ENCODE assay signal across 10 cellular contexts in genomic region chr1:29415156-29415830, GRCh38.
DNase-seq lines count a peak whose midpoint lies in the region; ATAC-seq, FAIRE-seq and TF ChIP-seq lines count a peak whose summit lies in the region.
"Had no signal": no experiment of that assay in that cellular context is flagged by ENCODE, and none has a peak within 500 bp of the region (broad histone marks: within the 10 kb centered on the region; RNA-seq: fewer than 3 reads in every experiment).

No MANE protein-coding gene starts in this region.

- H2AFZ ChIP-seq in GM12878 (ENCODE audit: control insufficient read depth, low read depth, low read length): no peak overlapping the region

- no peaks in the 10 kb centered on the region for H3K9me3 ChIP-seq in GM12878 (replicated peaks; ENCODE audit: control insufficient read depth, insufficient read depth, low read length)
- H3K9me3 ChIP-seq: Peyer's patch, transverse colon had no signal

- no peaks in the 10 kb centered on the region for H3K36me3 ChIP-seq in GM12878 (ENCODE audit: control insufficient read depth in 2 of 2, insufficient read depth in 2 of 2, low read length in 1 of 2)
- H3K36me3 ChIP-seq: Peyer's patch, transverse colon had no signal

- WGBS in GM12878 (ENCODE audit: insufficient coverage, insufficient replicate concordance, low lambda C conversion rate, missing lambda C conversion rate): 1% methylated on average over 9 of the region's 9 CpGs

- in situ Hi-C loops in GM12878 (cut with MboI): no loop called here

- H3K27ac Mint-ChIP-seq in effector memory CD8-positive, alpha-beta T cell: no peak overlapping the region

- H3K27ac ChIP-seq in GM12878 (ENCODE audit: control insufficient read depth, insufficient read depth): no peak overlapping the region
- H3K27ac ChIP-seq: Peyer's patch, transverse colon had no signal

- ATAC-seq in GM12878 (peak; percentile 43; the same call in 2 of the 3 replicates), omental fat pad (ENCODE audit: low FRiP score) (peak; percentile 15)
- no peak for ATAC-seq in effector memory CD8-positive, alpha-beta T cell (replicated peaks)

- TF ChIP-seq CTCF in GM12878 (IDR thresholded peaks at IDR 0.05 in 2 of 3, conservative IDR thresholded peaks at IDR 0.05 in 1 of 3; ENCODE audit: control insufficient read depth in 2 of 3, extremely low read depth in 1 of 3, insufficient read depth in 1 of 3, low read depth in 3 of 3, low read length in 3 of 3) (peak in 1 of 3 experiments; percentile 13; a peak in 2 of 6 replicates), omental fat pad (IDR thresholded peaks at IDR 0.05) (no peak)

- POLR2A ChIA-PET in GM12878 (lab: Charles Lee): no interaction called here

- no peaks in the 10 kb centered on the region for H4K20me1 ChIP-seq in GM12878 (ENCODE audit: control insufficient read depth, insufficient read depth)

- no peaks in the 10 kb centered on the region for H3K9me3 Mint-ChIP-seq in effector memory CD8-positive, alpha-beta T cell

- no peaks in the 10 kb centered on the region for H3K36me3 Mint-ChIP-seq in effector memory CD8-positive, alpha-beta T cell (ENCODE audit: insufficient read depth)

- no peak for TF ChIP-seq EP300 in GM12878 (IDR thresholded peaks at IDR 0.05; ENCODE audit: borderline replicate concordance in 1 of 2, control insufficient read depth in 1 of 2, low read depth in 2 of 2, low read length in 2 of 2)

- H3K27me3 Mint-ChIP-seq in effector memory CD8-positive, alpha-beta T cell: peaks cover 39 to 92% of the 10 kb centered on the region in 2 donors

- 0 out of 2 replicates have a peak, but pooled peaks have one; percentile 4 for TF ChIP-seq RAD21 in GM12878 (IDR thresholded peaks at IDR 0.05; ENCODE audit: insufficient read depth, low read depth, low read length)

- no peak for TF ChIP-seq POLR2A in GM12878 (IDR thresholded peaks at IDR 0.05; ENCODE audit: low read depth, low read length)

- DNase-seq in NCI-H1105 treated with DMSO at 0.1 percent for 48 hours (lab: John Stamatoyannopoulos, UW) (peak; percentile 12), NCI-H1105 (lab: John Stamatoyannopoulos, UW) (no peak), NCI-H1092 treated with DMSO at 0.1 percent for 48 hours (lab: John Stamatoyannopoulos, UW) (peak; percentile 69), GM12878 (ENCODE audit: low read depth, low spot score) (no peak), omental fat pad (ENCODE audit: low spot score) (no peak), NK-92 (lab: John Stamatoyannopoulos, UW; ENCODE audit: unreplicated experiment) (no peak), GM19238 (ENCODE audit: insufficient read length, low spot score) (no peak)
- no peak for DNase-seq in effector memory CD8-positive, alpha-beta T cell
- DNase-seq: Peyer's patch, transverse colon had no signal

- SMC1A ChIA-PET in GM12878 (lab: Charles Lee; ENCODE audit: uncharacterized antibody, unreplicated experiment): no interaction called here

- no peaks in the 10 kb centered on the region for H3K79me2 ChIP-seq in GM12878 (ENCODE audit: control insufficient read depth, insufficient read depth, low read length)

- RAD21 ChIA-PET in GM12878 (lab: Charles Lee; ENCODE audit: unreplicated experiment): no interaction called here

- no peak overlapping the region for H3K4me2 ChIP-seq in GM12878 (ENCODE audit: control insufficient read depth, insufficient read depth)

- no peak for FAIRE-seq in GM12878 (lab: Jason Lieb, UNC)

- H3K4me3 Mint-ChIP-seq in effector memory CD8-positive, alpha-beta T cell: no peak overlapping the region

- H3K27me3 ChIP-seq in GM12878 (replicated peaks in 1 of 2; ENCODE audit: control insufficient read depth in 2 of 2, insufficient read depth in 2 of 2, low read length in 1 of 2): no peaks in the 10 kb centered on the region; a peak in 1 of 4 replicates
- H3K27me3 ChIP-seq: Peyer's patch had no signal

- no peaks in the 10 kb centered on the region for H3K4me1 Mint-ChIP-seq in effector memory CD8-positive, alpha-beta T cell (ENCODE audit: low read depth in 2 of 2)

- no peaks in the 10 kb centered on the region for H3K4me1 ChIP-seq in GM12878 (ENCODE audit: control insufficient read depth, insufficient read depth, low read length)
- H3K4me1 ChIP-seq: Peyer's patch, transverse colon had no signal

- BruUV-seq in GM12878 (replicated peaks; lab: Mats Ljungman, UMichigan): no TSS peak

- no peak overlapping the region for H3K9ac ChIP-seq in GM12878 (ENCODE audit: control insufficient read depth, insufficient read depth, low read length)

- CTCF ChIA-PET in GM12878 (lab: Yijun Ruan, JAX): no interaction called here

- intact Hi-C loops in GM12878 (cut with micrococcal nuclease; ENCODE audit: unreplicated experiment): no loop called here

- no peak overlapping the region for H3K4me3 ChIP-seq in GM12878
- H3K4me3 ChIP-seq: Peyer's patch, transverse colon had no signal

TF ChIP-seq in GM12878, 131 proteins besides CTCF, POLR2A, EP300 and RAD21:
- no peak for TF ChIP-seq CBFB (IDR thresholded peaks at IDR 0.05; ENCODE audit: low read depth)
- no peak for TF ChIP-seq BCL3 (IDR thresholded peaks at IDR 0.05; ENCODE audit: borderline replicate concordance, insufficient read depth, low read depth, low read length, poor library complexity, severe bottlenecking)
- TF ChIP-seq MEF2A (IDR thresholded peaks at IDR 0.05; ENCODE audit: insufficient read depth, low read depth, low read length): no peak
- no peak for TF ChIP-seq SMARCA5 (IDR thresholded peaks at IDR 0.05)
- TF ChIP-seq, protein P1, sequence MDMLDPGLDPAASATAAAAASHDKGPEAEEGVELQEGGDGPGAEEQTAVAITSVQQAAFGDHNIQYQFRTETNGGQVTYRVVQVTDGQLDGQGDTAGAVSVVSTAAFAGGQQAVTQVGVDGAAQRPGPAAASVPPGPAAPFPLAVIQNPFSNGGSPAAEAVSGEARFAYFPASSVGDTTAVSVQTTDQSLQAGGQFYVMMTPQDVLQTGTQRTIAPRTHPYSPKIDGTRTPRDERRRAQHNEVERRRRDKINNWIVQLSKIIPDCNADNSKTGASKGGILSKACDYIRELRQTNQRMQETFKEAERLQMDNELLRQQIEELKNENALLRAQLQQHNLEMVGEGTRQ (IDR thresholded peaks at IDR 0.05; ENCODE audit: borderline replicate concordance, low read depth, low read length): no peak
- TF ChIP-seq HDAC2 (IDR thresholded peaks at IDR 0.05): no peak

Comparison
In these comparisons a context has a peak if more than half of its experiments do, and no peak if none do; other contexts are left out.
1. DNase-seq: peak in NCI-H1105 treated with DMSO at 0.1 percent for 48 hours (single experiment) and NCI-H1092 treated with DMSO at 0.1 percent for 48 hours (single experiment); none in NCI-H1105 (single experiment), GM12878 (single experiment), omental fat pad (single experiment), effector memory CD8-positive, alpha-beta T cell (0 of 3), NK-92 (single experiment) and GM19238 (single experiment).